ENCODE assay signal across 8 cellular contexts in genomic region chr9:115262477-115262876, GRCh38.
A peak's percentile ranks its signal among the peaks of the same experiment; 100 is the strongest.
DNase-seq lines count a peak whose midpoint lies in the region; ATAC-seq and TF ChIP-seq lines count a peak whose summit lies in the region.

No MANE protein-coding gene starts in this region.

- H3K27me3 ChIP-seq in HCT116 (ENCODE audit: insufficient read depth, low read length): no peaks in the 10 kb centered on the region; the same call in 1 of the 2 replicates

- no peak overlapping the region for H3K27ac Mint-ChIP-seq in progenitor cell of endocrine pancreas

- H3K36me3 ChIP-seq in HCT116 (ENCODE audit: control insufficient read depth in 1 of 2, insufficient read depth in 2 of 2, low read length in 2 of 2): no peaks in the 10 kb centered on the region

- H3K4me3 ChIP-seq in HCT116 (replicated peaks in 1 of 2; ENCODE audit: low read depth in 1 of 2, low read length in 2 of 2) (no peak overlapping the region), skeletal muscle cell (ENCODE audit: low read depth, low read length) (no peak overlapping the region)

- H3K4me1 ChIP-seq in HCT116 (ENCODE audit: control insufficient read depth in 1 of 2, insufficient read depth in 2 of 2, low read length in 2 of 2): no peaks in the 10 kb centered on the region

- no peaks in the 10 kb centered on the region for H3K9me3 Mint-ChIP-seq in progenitor cell of endocrine pancreas (ENCODE audit: low read depth)

- no TSS peak for BruUV-seq in HCT116 (replicated peaks; lab: Mats Ljungman, UMichigan)

- CTCF ChIA-PET in HCT116 (lab: Charles Lee): no interaction called here

- H3K4me3 Mint-ChIP-seq in progenitor cell of endocrine pancreas (ENCODE audit: low read depth): no peak overlapping the region

- H3K79me2 ChIP-seq in HCT116 (ENCODE audit: insufficient read depth, low read length): no peaks in the 10 kb centered on the region

- no peaks in the 10 kb centered on the region for H3K27me3 Mint-ChIP-seq in progenitor cell of endocrine pancreas

- H3K9me3 ChIP-seq in HCT116 (ENCODE audit: control insufficient read depth in 1 of 2, insufficient read depth in 1 of 2, low read depth in 1 of 2, low read length in 2 of 2): no peaks in the 10 kb centered on the region

- TF ChIP-seq RAD21 in HCT116 (IDR thresholded peaks at IDR 0.05; ENCODE audit: low read depth): no peak

- H4K20me1 ChIP-seq in HCT116 (ENCODE audit: insufficient read depth): no peaks in the 10 kb centered on the region

- H3K9ac ChIP-seq in HCT116 (ENCODE audit: low read length): no peak overlapping the region

- no peak overlapping the region for H2AFZ ChIP-seq in HCT116 (ENCODE audit: low read depth, low read length, poor library complexity, severe bottlenecking)

- POLR2A ChIA-PET in HCT116 (lab: Charles Lee): no interaction called here

- no peaks in the 10 kb centered on the region for H3K9me2 ChIP-seq in HCT116 (ENCODE audit: insufficient read depth)

- TF ChIP-seq CTCF in HCT116 (IDR thresholded peaks at IDR 0.05 in 2 of 3, conservative IDR thresholded peaks at IDR 0.05 in 1 of 3; ENCODE audit: borderline replicate concordance in 1 of 3, insufficient read depth in 1 of 3, low read depth in 2 of 3, low read length in 2 of 3) (no peak), progenitor cell of endocrine pancreas (IDR thresholded peaks at IDR 0.05; ENCODE audit: unreplicated experiment) (no peak)

- no peak overlapping the region for H3K27ac ChIP-seq in HCT116 (ENCODE audit: low read depth, low read length)

- ATAC-seq in HCT116: peak; percentile 47; the same call in 1 of the 2 replicates
- ATAC-seq in GM18517 (IDR thresholded peaks at IDR 0.05; ENCODE audit: unreplicated experiment): no peak
- no peak for ATAC-seq in HG02885 (IDR thresholded peaks at IDR 0.05; ENCODE audit: poor library complexity, unreplicated experiment)

- intact Hi-C loops in HCT116 (cut with micrococcal nuclease): no loop called here

- no peaks in the 10 kb centered on the region for H3K36me3 Mint-ChIP-seq in progenitor cell of endocrine pancreas (ENCODE audit: insufficient read depth)

- peak; percentile 10 for DNase-seq in HCT116 (ENCODE audit: low read depth, low spot score)
- peak; percentile 97 to 99 for DNase-seq in NCI-H524 (lab: John Stamatoyannopoulos, UW)
- DNase-seq in fibroblast of gingiva (ENCODE audit: low read depth): peak; percentile 89
- DNase-seq in skeletal muscle cell (ENCODE audit: low read depth): peak; percentile 68
- no peak for DNase-seq in stimulated activated CD4-positive, alpha-beta T cell treated with anti-CD3 and anti-CD28 coated beads, Interleukin-4, amount 100 ng/mL, for 1 hour
- DNase-seq in progenitor cell of endocrine pancreas (ENCODE audit: low spot score, unreplicated experiment): no peak

- H3K4me1 Mint-ChIP-seq in progenitor cell of endocrine pancreas (ENCODE audit: low read depth): peaks cover 11% of the 10 kb centered on the region

- RAD21 ChIA-PET in HCT116 (lab: Charles Lee; ENCODE audit: low non-redundant PET in 1 of 2, low total read pairs in 2 of 2, uncharacterized antibody in 2 of 2, unreplicated experiment in 2 of 2): no interaction called here

- H3K4me2 ChIP-seq in HCT116 (ENCODE audit: low read length): no peak overlapping the region

- TF ChIP-seq POLR2A in HCT116 (IDR thresholded peaks at IDR 0.05; ENCODE audit: borderline replicate concordance, extremely low read depth, insufficient read depth, insufficient read length): no peak

TF ChIP-seq in HCT116, 20 proteins besides CTCF, POLR2A, EP300 and RAD21:
- TF ChIP-seq EZH2phosphoT487 (IDR thresholded peaks at IDR 0.05; ENCODE audit: borderline replicate concordance) (no peak), ELF1 (IDR thresholded peaks at IDR 0.05; ENCODE audit: borderline replicate concordance, low read depth) (no peak), ZFX (IDR thresholded peaks at IDR 0.05) (no peak), SIN3A (IDR thresholded peaks at IDR 0.05; ENCODE audit: low read depth) (no peak), ZNF274 (IDR thresholded peaks at IDR 0.05; ENCODE audit: low read depth, low read length) (no peak), CEBPB (IDR thresholded peaks at IDR 0.05; ENCODE audit: low read depth) (no peak), TCF7L2 (IDR thresholded peaks at IDR 0.05; ENCODE audit: borderline replicate concordance, extremely low read depth, insufficient read depth, insufficient read length) (no peak), JUND (IDR thresholded peaks at IDR 0.05) (no peak), EGR1 (IDR thresholded peaks at IDR 0.05; ENCODE audit: low read depth) (no peak), SRF (IDR thresholded peaks at IDR 0.05; ENCODE audit: low read depth) (no peak), POLR2AphosphoS5 (IDR thresholded peaks at IDR 0.05; ENCODE audit: low read depth, low read length) (no peak), EZH2 (IDR thresholded peaks at IDR 0.05) (no peak), SP1 (IDR thresholded peaks at IDR 0.05; ENCODE audit: low read depth) (no peak), REST (IDR thresholded peaks at IDR 0.05; ENCODE audit: low read depth) (no peak), FOSL1 (IDR thresholded peaks at IDR 0.05; ENCODE audit: low read depth) (no peak), CBX3 (IDR thresholded peaks at IDR 0.05; ENCODE audit: low read depth) (no peak), ZBTB33 (IDR thresholded peaks at IDR 0.05; ENCODE audit: extremely low read depth, insufficient replicate concordance, low read length) (no peak)
- TF ChIP-seq, protein P1, sequence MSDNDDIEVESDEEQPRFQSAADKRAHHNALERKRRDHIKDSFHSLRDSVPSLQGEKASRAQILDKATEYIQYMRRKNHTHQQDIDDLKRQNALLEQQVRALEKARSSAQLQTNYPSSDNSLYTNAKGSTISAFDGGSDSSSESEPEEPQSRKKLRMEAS (IDR thresholded peaks at IDR 0.05): no peak

Comparison
In these comparisons a context has a peak if more than half of its experiments do, and no peak if none do; other contexts are left out.
1. DNase-seq: peak in HCT116 (single experiment), NCI-H524 (2 of 2), fibroblast of gingiva (single experiment) and skeletal muscle cell (single experiment); none in stimulated activated CD4-positive, alpha-beta T cell treated with anti-CD3 and anti-CD28 coated beads, Interleukin-4, amount 100 ng/mL, for 1 hour (single experiment) and progenitor cell of endocrine pancreas (single experiment).